Comparison of ENCODE assay signal across 17 cellular contexts in the genomic region with DNA sequence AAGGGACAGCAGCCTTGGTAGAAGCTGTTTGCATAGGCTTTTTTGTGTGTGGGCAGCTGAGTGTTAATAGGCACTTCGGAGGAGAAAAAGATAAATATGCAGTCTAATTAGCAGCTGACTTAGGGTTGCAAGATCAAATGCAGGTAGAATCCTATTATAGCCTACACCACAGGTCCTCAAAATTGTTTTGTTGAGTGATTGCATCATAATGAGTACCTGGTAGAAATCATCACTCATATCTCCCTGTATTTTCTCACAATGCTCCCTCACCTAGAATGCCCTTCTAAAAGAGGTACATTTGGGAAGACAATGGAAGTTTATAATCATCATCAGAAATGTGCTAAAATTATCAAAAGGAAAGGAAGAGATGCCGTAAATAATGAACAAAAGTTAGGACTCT. TPM values are rescaled to one million over a fixed set of nuclear protein-coding genes. Genes with fewer than 3 reads are reported as not detected.
DNase-seq lines count a peak whose midpoint lies in the region; ATAC-seq and TF ChIP-seq lines count a peak whose summit lies in the region.
"Had no signal": no experiment of that assay in that cellular context is flagged by ENCODE, and none has a peak within 500 bp of the region (broad histone marks: within the 10 kb centered on the region; RNA-seq: fewer than 3 reads in every experiment).

No MANE protein-coding gene starts in this region.

- H3K4me3 ChIP-seq in neuronal stem cell (ENCODE audit: low read length in 2 of 2) (no peak overlapping the region), stomach (no peak overlapping the region)
- H3K4me3 ChIP-seq: A549; BLaER1 treated with 17β-estradiol and CSF1 and Interleukin-3, amounts not matched to agents 10 nM and 100 nM; Peyer's patch had no signal

- no peak overlapping the region for H3K18ac ChIP-seq in neuronal stem cell (ENCODE audit: low read length)

- no peak for TF ChIP-seq POLR2A in stomach (IDR thresholded peaks at IDR 0.05)

- no peak overlapping the region for H3K9ac ChIP-seq in neuronal stem cell (ENCODE audit: low read depth, low read length, poor library complexity)
- H3K9ac ChIP-seq: BLaER1 treated with 17β-estradiol and CSF1 and Interleukin-3, amounts not matched to agents 10 nM and 100 nM had no signal

- WGBS in neuronal stem cell (ENCODE audit: extremely low coverage in 2 of 2, insufficient read length in 2 of 2, insufficient replicate concordance in 1 of 2), 2 donors: no CpG with 5 or more reads among the region's 2 CpGs
- 56 to 76% (median 63%) methylated on average over 2 of the region's 2 CpGs for WGBS in stomach, 5 donors

- no peak for TF ChIP-seq EP300 in stomach (IDR thresholded peaks at IDR 0.05)

- H3K27ac ChIP-seq in neuronal stem cell (replicated peaks; ENCODE audit: low read length) (peak overlapping the region; percentile 1), stomach (no peak overlapping the region)
- H3K27ac ChIP-seq: A549; BLaER1 treated with 17β-estradiol and CSF1 and Interleukin-3, amounts not matched to agents 10 nM and 100 nM; Peyer's patch had no signal

- no peak overlapping the region for H2BK15ac ChIP-seq in neuronal stem cell (ENCODE audit: low read length)

- no peak overlapping the region for H2BK5ac ChIP-seq in neuronal stem cell (ENCODE audit: low read length)

- H3K14ac ChIP-seq in neuronal stem cell (ENCODE audit: low read length): no peak overlapping the region

- H3K4ac ChIP-seq in neuronal stem cell (ENCODE audit: low read length): no peak overlapping the region

- DNase-seq in NCI-H524 treated with DMSO at 0.1 percent for 48 hours (lab: John Stamatoyannopoulos, UW): peak; percentile 50
- DNase-seq in NCI-H524 (lab: John Stamatoyannopoulos, UW): no peak
- peak; percentile 95 for DNase-seq in NCI-H1417 treated with DMSO at 0.1 percent for 48 hours (lab: John Stamatoyannopoulos, UW)
- DNase-seq in NCI-H69 (lab: John Stamatoyannopoulos, UW): peak; percentile 99
- DNase-seq in neuronal stem cell (ENCODE audit: low spot score): no peak
- no peak for DNase-seq in stomach
- DNase-seq: CD8-positive, alpha-beta memory T cell; GF-D8; Kasumi-1; MM.1S; NCI-H187; Peyer's patch had no signal

- peaks cover 0 to 3% of the 10 kb centered on the region in 2 donors for H3K4me1 ChIP-seq in neuronal stem cell (ENCODE audit: control insufficient read depth in 2 of 2, insufficient read depth in 1 of 2, low read depth in 1 of 2, low read length in 2 of 2)
- no peaks in the 10 kb centered on the region for H3K4me1 ChIP-seq in stomach
- H3K4me1 ChIP-seq: Peyer's patch had no signal

- H2AK5ac ChIP-seq in neuronal stem cell (ENCODE audit: low read depth, low read length): no peak overlapping the region

- H2BK12ac ChIP-seq in neuronal stem cell (ENCODE audit: low read length): no peak overlapping the region

- H3K23ac ChIP-seq in neuronal stem cell (ENCODE audit: low read depth, low read length, poor library complexity): no peak overlapping the region

- H4K91ac ChIP-seq in neuronal stem cell (ENCODE audit: low read depth, low read length, poor library complexity): no peak overlapping the region

- H4K8ac ChIP-seq in neuronal stem cell (ENCODE audit: low read depth, low read length): no peak overlapping the region

- no peak for TF ChIP-seq CTCF in stomach (IDR thresholded peaks at IDR 0.05)

- H3K9me3 ChIP-seq in neuronal stem cell (replicated peaks in 1 of 2; ENCODE audit: control insufficient read depth in 2 of 2, insufficient read depth in 1 of 2, low read depth in 1 of 2, low read length in 2 of 2): no peaks in the 10 kb centered on the region
- no peaks in the 10 kb centered on the region for H3K9me3 ChIP-seq in stomach
- H3K9me3 ChIP-seq: A549; BLaER1 treated with 17β-estradiol and CSF1 and Interleukin-3, amounts not matched to agents 10 nM and 100 nM; Peyer's patch had no signal

- no peaks in the 10 kb centered on the region for H3K36me3 ChIP-seq in neuronal stem cell (replicated peaks in 1 of 2; ENCODE audit: control insufficient read depth in 2 of 2, insufficient read depth in 2 of 2, low read length in 2 of 2)
- H3K36me3 ChIP-seq in stomach: no peaks in the 10 kb centered on the region
- H3K36me3 ChIP-seq: BLaER1 treated with 17β-estradiol and CSF1 and Interleukin-3, amounts not matched to agents 10 nM and 100 nM; Peyer's patch had no signal

- H2BK120ac ChIP-seq in neuronal stem cell (ENCODE audit: low read depth, low read length): no peak overlapping the region

- H3K27me3 ChIP-seq in neuronal stem cell (ENCODE audit: control insufficient read depth in 3 of 3, insufficient read depth in 3 of 3, low read depth in 1 of 3, low read length in 3 of 3) (no peaks in the 10 kb centered on the region), stomach (no peaks in the 10 kb centered on the region)
- H3K27me3 ChIP-seq: BLaER1 treated with 17β-estradiol and CSF1 and Interleukin-3, amounts not matched to agents 10 nM and 100 nM; Peyer's patch had no signal

- no peaks in the 10 kb centered on the region for H3K79me1 ChIP-seq in neuronal stem cell (ENCODE audit: low read depth, low read length)

- H3K4me2 ChIP-seq in neuronal stem cell (ENCODE audit: insufficient read depth, low read length, poor library complexity, severe bottlenecking): no peak overlapping the region
- H3K4me2 ChIP-seq: A549; BLaER1 treated with 17β-estradiol and CSF1 and Interleukin-3, amounts not matched to agents 10 nM and 100 nM had no signal

- peak overlapping the region; percentile 36 for H2AFZ ChIP-seq in neuronal stem cell (ENCODE audit: low read length)

- intact Hi-C loops in stomach (cut with DNase I; ENCODE audit: low total_unique reads): no loop called here

- ATAC-seq in HG03135 (IDR thresholded peaks at IDR 0.05; ENCODE audit: unreplicated experiment): no peak
- no peak for ATAC-seq in HG03039 (IDR thresholded peaks at IDR 0.05; ENCODE audit: unreplicated experiment)
- ATAC-seq: A549 had no signal

RNA-seq across cellular contexts. Expression of gene ZC3H11B, which starts 35.6 kb away (rescaled TPM):
- 0.07 TPM for polyA plus RNA-seq in neuronal stem cell (2013, experiment 1 of 2)
- polyA plus RNA-seq in neuronal stem cell (2013, experiment 2 of 2): 0.07 TPM
- not detected for total RNA-seq in stomach
- not detected for polyA plus RNA-seq in stomach
- total RNA-seq: H1 had no signal
- polyA plus RNA-seq: CD8-positive, alpha-beta memory T cell had no signal

Comparison
In these comparisons a context has a peak if more than half of its experiments do, and no peak if none do; other contexts are left out.
1. DNase-seq: peak in NCI-H524 treated with DMSO at 0.1 percent for 48 hours (single experiment), NCI-H1417 treated with DMSO at 0.1 percent for 48 hours (single experiment) and NCI-H69 (single experiment); none in NCI-H524 (0 of 2), neuronal stem cell (single experiment) and stomach (single experiment).